9 cellular contexts compared by ENCODE assay signal in the genomic region with DNA sequence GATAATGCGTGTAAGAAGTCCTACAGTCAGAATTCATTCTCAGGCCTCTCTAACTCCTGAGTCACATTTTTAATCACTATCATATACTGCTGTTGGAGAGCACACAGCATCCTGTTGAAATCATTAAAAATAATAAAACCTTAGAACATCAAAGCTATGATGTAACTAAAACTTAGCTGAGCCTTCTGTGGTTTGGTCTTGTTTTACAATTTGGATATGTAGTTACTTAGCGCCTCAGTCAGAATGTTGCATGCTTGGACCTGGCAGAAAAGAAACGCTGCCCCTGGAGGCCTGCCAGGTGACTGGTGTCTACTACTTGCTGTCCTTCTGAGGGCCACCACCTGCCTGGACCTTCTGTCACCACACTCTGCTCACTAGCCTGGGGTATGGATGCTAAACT.
DNase-seq lines count a peak whose midpoint lies in the region; ATAC-seq and TF ChIP-seq lines count a peak whose summit lies in the region.
"Had no signal": no experiment of that assay in that cellular context is flagged by ENCODE, and none has a peak within 500 bp of the region (broad histone marks: within the 10 kb centered on the region; RNA-seq: fewer than 3 reads in every experiment).

No MANE protein-coding gene starts in this region.

- H3K36me3 ChIP-seq in psoas muscle (ENCODE audit: insufficient read depth in 1 of 2, low read depth in 1 of 2), result no peaks in the 10 kb centered on the region

- 43 to 74% (median 62%) methylated on average over 3 of the region's 3 CpGs for WGBS in psoas muscle, 3 donors

- intact Hi-C loops in psoas muscle (cut with DNase I), result loop anchor here in 1 of 2 donors (10.0 kb wide), 1 partner anchor 160 kb away; no protein-coding TSS in a partner anchor

- ATAC-seq in psoas muscle (peak; percentile 67 to 83 (median 72)), GM18858 (IDR thresholded peaks at IDR 0.05; ENCODE audit: unreplicated experiment) (no peak), HG03196 (IDR thresholded peaks at IDR 0.05; ENCODE audit: unreplicated experiment) (no peak)

- no peaks in the 10 kb centered on the region for H3K9me3 ChIP-seq in psoas muscle

- no peaks in the 10 kb centered on the region for H3K27me3 ChIP-seq in psoas muscle (ENCODE audit: insufficient read depth in 3 of 3, low read length in 2 of 3)

- no peak for TF ChIP-seq CTCF in fibroblast of mammary gland (conservative IDR thresholded peaks at IDR 0.05; ENCODE audit: control insufficient read depth, insufficient read depth, low read depth, low read length)
- no peak for TF ChIP-seq CTCF in psoas muscle (IDR thresholded peaks at IDR 0.05)

- H3K4me1 ChIP-seq in psoas muscle, result peaks cover 22% of the 10 kb centered on the region

- DNase-seq in GM04503 (ENCODE audit: low read depth) (peak; percentile 93), T1000 (lab: John Stamatoyannopoulos, UW) (peak; percentile 60), fibroblast of mammary gland (ENCODE audit: low read depth) (peak; percentile 96), psoas muscle (peak; percentile 74 to 78), pons (ENCODE audit: low spot score) (no peak), NCI-H2107 (lab: John Stamatoyannopoulos, UW) (no peak)
- DNase-seq: SW 1271 had no signal

- H3K4me3 ChIP-seq in fibroblast of mammary gland (ENCODE audit: control insufficient read depth, low read depth, low read length) (no peak overlapping the region), psoas muscle (no peak overlapping the region)

- peak overlapping the region; percentile 31 for H3K27ac ChIP-seq in psoas muscle

Comparison
In these comparisons a context has a peak if more than half of its experiments do, and no peak if none do; other contexts are left out.
1. DNase-seq: peak in GM04503 (single experiment), T1000 (single experiment), fibroblast of mammary gland (single experiment) and psoas muscle (2 of 2); none in pons (single experiment) and NCI-H2107 (single experiment).
2. ATAC-seq: peak in psoas muscle (4 of 4); none in GM18858 (single experiment) and HG03196 (single experiment).